Comparison of ENCODE assay signal across 1 cellular context in genomic region chr17:35811759-35812158, GRCh38.
TF ChIP-seq lines count a peak whose summit lies in the region.

No MANE protein-coding gene starts in this region.

TF ChIP-seq in WTC11, 78 proteins besides CTCF, POLR2A, EP300 and RAD21 (continued from another document):
- TF ChIP-seq, protein P1, sequence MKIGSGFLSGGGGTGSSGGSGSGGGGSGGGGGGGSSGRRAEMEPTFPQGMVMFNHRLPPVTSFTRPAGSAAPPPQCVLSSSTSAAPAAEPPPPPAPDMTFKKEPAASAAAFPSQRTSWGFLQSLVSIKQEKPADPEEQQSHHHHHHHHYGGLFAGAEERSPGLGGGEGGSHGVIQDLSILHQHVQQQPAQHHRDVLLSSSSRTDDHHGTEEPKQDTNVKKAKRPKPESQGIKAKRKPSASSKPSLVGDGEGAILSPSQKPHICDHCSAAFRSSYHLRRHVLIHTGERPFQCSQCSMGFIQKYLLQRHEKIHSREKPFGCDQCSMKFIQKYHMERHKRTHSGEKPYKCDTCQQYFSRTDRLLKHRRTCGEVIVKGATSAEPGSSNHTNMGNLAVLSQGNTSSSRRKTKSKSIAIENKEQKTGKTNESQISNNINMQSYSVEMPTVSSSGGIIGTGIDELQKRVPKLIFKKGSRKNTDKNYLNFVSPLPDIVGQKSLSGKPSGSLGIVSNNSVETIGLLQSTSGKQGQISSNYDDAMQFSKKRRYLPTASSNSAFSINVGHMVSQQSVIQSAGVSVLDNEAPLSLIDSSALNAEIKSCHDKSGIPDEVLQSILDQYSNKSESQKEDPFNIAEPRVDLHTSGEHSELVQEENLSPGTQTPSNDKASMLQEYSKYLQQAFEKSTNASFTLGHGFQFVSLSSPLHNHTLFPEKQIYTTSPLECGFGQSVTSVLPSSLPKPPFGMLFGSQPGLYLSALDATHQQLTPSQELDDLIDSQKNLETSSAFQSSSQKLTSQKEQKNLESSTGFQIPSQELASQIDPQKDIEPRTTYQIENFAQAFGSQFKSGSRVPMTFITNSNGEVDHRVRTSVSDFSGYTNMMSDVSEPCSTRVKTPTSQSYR (CRISPR knock-in tag; IDR thresholded peaks at IDR 0.05), result no peak
- TF ChIP-seq SOX15 (CRISPR knock-in tag; IDR thresholded peaks at IDR 0.05) (no peak), CREM (CRISPR knock-in tag; IDR thresholded peaks at IDR 0.05) (no peak), KAT7 (CRISPR knock-in tag; IDR thresholded peaks at IDR 0.05; ENCODE audit: borderline replicate concordance) (no peak), TEAD4 (CRISPR knock-in tag; IDR thresholded peaks at IDR 0.05) (no peak), FOXJ3 (CRISPR knock-in tag; IDR thresholded peaks at IDR 0.05; ENCODE audit: borderline replicate concordance) (no peak), MLX (CRISPR knock-in tag; IDR thresholded peaks at IDR 0.05) (no peak)
- TF ChIP-seq, protein P2, sequence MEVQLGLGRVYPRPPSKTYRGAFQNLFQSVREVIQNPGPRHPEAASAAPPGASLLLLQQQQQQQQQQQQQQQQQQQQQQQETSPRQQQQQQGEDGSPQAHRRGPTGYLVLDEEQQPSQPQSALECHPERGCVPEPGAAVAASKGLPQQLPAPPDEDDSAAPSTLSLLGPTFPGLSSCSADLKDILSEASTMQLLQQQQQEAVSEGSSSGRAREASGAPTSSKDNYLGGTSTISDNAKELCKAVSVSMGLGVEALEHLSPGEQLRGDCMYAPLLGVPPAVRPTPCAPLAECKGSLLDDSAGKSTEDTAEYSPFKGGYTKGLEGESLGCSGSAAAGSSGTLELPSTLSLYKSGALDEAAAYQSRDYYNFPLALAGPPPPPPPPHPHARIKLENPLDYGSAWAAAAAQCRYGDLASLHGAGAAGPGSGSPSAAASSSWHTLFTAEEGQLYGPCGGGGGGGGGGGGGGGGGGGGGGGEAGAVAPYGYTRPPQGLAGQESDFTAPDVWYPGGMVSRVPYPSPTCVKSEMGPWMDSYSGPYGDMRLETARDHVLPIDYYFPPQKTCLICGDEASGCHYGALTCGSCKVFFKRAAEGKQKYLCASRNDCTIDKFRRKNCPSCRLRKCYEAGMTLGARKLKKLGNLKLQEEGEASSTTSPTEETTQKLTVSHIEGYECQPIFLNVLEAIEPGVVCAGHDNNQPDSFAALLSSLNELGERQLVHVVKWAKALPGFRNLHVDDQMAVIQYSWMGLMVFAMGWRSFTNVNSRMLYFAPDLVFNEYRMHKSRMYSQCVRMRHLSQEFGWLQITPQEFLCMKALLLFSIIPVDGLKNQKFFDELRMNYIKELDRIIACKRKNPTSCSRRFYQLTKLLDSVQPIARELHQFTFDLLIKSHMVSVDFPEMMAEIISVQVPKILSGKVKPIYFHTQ (CRISPR knock-in tag; IDR thresholded peaks at IDR 0.05), result no peak
- TF ChIP-seq, protein P3, sequence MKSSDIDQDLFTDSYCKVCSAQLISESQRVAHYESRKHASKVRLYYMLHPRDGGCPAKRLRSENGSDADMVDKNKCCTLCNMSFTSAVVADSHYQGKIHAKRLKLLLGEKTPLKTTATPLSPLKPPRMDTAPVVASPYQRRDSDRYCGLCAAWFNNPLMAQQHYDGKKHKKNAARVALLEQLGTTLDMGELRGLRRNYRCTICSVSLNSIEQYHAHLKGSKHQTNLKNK (CRISPR knock-in tag; IDR thresholded peaks at IDR 0.05), result no peak
TF ChIP-seq in WTC11: peak in this region for 0.
